In the genomic region with DNA sequence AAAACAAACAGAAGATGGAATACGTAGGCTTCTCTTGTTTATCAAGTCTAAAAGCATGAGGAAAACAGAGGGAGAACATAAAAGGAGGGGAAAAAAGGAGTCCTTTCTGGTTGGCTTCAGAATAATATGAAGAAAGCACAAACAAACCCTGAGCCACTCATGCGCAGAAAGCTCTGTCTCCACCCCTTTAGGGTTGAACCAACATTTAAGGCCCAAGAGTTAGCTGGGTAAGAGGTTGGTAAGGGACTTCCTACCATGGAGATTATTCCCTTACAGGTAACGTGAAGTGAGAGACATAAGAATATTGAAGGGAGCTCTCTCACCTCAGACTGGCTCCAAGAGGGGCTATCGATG, we compare ENCODE assay signal across 15 cellular contexts.
"Had no signal": no experiment of that assay in that cellular context is flagged by ENCODE, and none has a peak within 500 bp of the region (broad histone marks: within the 10 kb centered on the region; RNA-seq: fewer than 3 reads in every experiment).

No MANE protein-coding gene starts in this region.

- H3K4me1 ChIP-seq: left lung had no signal

- ATAC-seq: activated CD4-positive, alpha-beta T cell treated with anti-CD3 and anti-CD28 coated beads for 36 hours; activated CD8-positive, alpha-beta T cell treated with anti-CD3 and anti-CD28 coated beads for 36 hours; esophagus mucosa; left lung; stimulated activated memory B cell treated with anti-CD40 and anti-IgM and Interleukin-4, amounts not matched to agents 10 μg/mL and 1 μg/mL and 100 μg/mL, for 72 hours had no signal

- H3K27ac Mint-ChIP-seq: activated CD4-positive, alpha-beta T cell treated with anti-CD3 and anti-CD28 coated beads for 36 hours; activated CD8-positive, alpha-beta T cell treated with anti-CD3 and anti-CD28 coated beads for 36 hours; activated naive CD8-positive, alpha-beta T cell treated with anti-CD3 and anti-CD28 coated beads, Interleukin-2, amount 10 ng/mL, durations not matched to agents 7 days and 5 days; stimulated activated memory B cell treated with anti-CD40 and anti-IgM and Interleukin-4, amounts not matched to agents 10 μg/mL and 1 μg/mL and 100 μg/mL, for 72 hours; type B pancreatic cell had no signal

- H3K4me1 Mint-ChIP-seq: stimulated activated memory B cell treated with anti-CD40 and anti-IgM and Interleukin-4, amounts not matched to agents 10 μg/mL and 1 μg/mL and 100 μg/mL, for 72 hours had no signal

- DNase-seq: activated CD4-positive, alpha-beta T cell treated with anti-CD3 and anti-CD28 coated beads for 36 hours; activated CD8-positive, alpha-beta memory T cell treated with anti-CD3 and anti-CD28 coated beads, Interleukin-2, amount 50 U/mL, for 48 hours; activated CD8-positive, alpha-beta T cell treated with anti-CD3 and anti-CD28 coated beads for 36 hours; activated naive CD8-positive, alpha-beta T cell treated with anti-CD3 and anti-CD28 coated beads, Interleukin-2, amount 10 ng/mL, durations not matched to agents 7 days and 5 days; left lung; mesenchymal stem cell; ovary; retina; T-helper 1 cell; WERI-Rb-1 had no signal

- H3K9me3 Mint-ChIP-seq: activated CD8-positive, alpha-beta T cell treated with anti-CD3 and anti-CD28 coated beads for 36 hours; activated naive CD8-positive, alpha-beta T cell treated with anti-CD3 and anti-CD28 coated beads, Interleukin-2, amount 10 ng/mL, durations not matched to agents 7 days and 5 days; neural crest cell; stimulated activated memory B cell treated with anti-CD40 and anti-IgM and Interleukin-4, amounts not matched to agents 10 μg/mL and 1 μg/mL and 100 μg/mL, for 72 hours; type B pancreatic cell had no signal

- H3K36me3 ChIP-seq: left lung, ovary, WERI-Rb-1 had no signal

- H3K4me3 ChIP-seq: dorsolateral prefrontal cortex, left lung, ovary had no signal

- H3K36me3 Mint-ChIP-seq: activated naive CD8-positive, alpha-beta T cell treated with anti-CD3 and anti-CD28 coated beads, Interleukin-2, amount 10 ng/mL, durations not matched to agents 7 days and 5 days; stimulated activated memory B cell treated with anti-CD40 and anti-IgM and Interleukin-4, amounts not matched to agents 10 μg/mL and 1 μg/mL and 100 μg/mL, for 72 hours; type B pancreatic cell had no signal

- H3K27me3 ChIP-seq: dorsolateral prefrontal cortex, left lung, ovary had no signal

- H3K27ac ChIP-seq: left lung, ovary, WERI-Rb-1 had no signal

- H3K9me3 ChIP-seq: left lung, ovary had no signal

- H3K4me3 Mint-ChIP-seq: activated CD4-positive, alpha-beta T cell treated with anti-CD3 and anti-CD28 coated beads for 36 hours; activated CD8-positive, alpha-beta T cell treated with anti-CD3 and anti-CD28 coated beads for 36 hours; activated naive CD8-positive, alpha-beta T cell treated with anti-CD3 and anti-CD28 coated beads, Interleukin-2, amount 10 ng/mL, durations not matched to agents 7 days and 5 days; neural crest cell; stimulated activated memory B cell treated with anti-CD40 and anti-IgM and Interleukin-4, amounts not matched to agents 10 μg/mL and 1 μg/mL and 100 μg/mL, for 72 hours; type B pancreatic cell had no signal
